Comparison of ENCODE assay signal across 1 cellular context in the genomic region with DNA sequence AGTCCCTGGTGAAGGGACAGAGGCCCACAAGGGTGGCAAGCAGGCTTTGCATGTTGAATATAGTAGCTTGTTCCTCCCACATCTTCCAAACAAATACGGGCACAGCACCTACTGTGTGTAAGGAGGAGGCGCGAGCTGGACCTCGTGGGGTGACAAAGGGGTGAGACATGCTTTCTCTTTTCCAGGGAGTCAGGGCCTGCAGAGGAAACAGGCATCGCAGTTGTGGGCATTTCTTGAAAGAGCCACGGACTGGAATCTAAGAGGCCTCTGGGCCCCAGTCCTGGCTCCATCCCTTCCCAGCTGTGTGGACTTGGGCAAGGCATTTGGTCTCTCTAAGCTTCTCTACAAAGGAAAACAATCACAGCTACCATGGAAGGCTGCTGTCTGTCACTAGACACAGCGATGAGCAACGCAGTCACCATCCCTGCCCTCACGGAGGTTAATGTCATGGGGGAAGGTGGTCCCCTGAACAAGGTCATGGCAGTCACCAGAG.
TF ChIP-seq lines count a peak whose summit lies in the region.

No MANE protein-coding gene starts in this region.

TF ChIP-seq in endothelial cell of umbilical vein, 7 proteins besides CTCF, POLR2A, EP300 and RAD21 (continued from another document):
- TF ChIP-seq FOS (IDR thresholded peaks at IDR 0.05; ENCODE audit: borderline replicate concordance, insufficient read depth, low read length): no peak
- TF ChIP-seq, protein P1, sequence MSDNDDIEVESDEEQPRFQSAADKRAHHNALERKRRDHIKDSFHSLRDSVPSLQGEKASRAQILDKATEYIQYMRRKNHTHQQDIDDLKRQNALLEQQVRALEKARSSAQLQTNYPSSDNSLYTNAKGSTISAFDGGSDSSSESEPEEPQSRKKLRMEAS (IDR thresholded peaks at IDR 0.05; ENCODE audit: insufficient read depth, insufficient read length): no peak
